In the genomic region with DNA sequence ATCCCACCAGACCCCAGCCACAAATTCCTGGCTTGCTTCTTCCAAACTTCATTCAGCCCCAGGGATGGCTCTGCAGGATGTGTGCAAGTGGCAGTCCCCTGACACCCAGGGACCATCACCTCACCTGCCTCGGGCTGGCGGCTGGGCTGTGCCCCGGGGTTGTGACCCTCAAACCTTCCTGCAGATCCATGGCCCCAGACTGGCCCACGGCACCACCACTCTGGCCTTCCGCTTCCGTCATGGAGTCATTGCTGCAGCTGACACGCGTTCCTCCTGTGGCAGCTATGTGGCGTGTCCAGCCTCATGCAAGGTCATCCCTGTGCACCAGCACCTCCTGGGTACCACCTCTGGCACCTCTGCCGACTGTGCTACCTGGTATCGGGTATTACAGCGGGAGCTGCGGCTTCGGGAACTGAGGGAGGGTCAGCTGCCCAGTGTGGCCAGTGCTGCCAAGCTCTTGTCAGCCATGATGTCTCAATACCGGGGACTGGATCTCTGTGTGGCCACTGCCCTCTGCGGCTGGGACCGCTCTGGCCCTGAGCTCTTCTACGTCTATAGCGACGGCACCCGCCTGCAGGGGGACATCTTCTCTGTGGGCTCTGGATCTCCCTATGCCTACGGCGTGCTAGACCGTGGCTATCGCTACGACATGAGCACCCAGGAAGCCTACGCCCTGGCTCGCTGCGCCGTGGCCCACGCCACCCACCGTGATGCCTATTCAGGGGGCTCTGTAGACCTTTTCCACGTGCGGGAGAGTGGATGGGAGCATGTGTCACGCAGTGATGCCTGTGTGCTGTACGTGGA, we compare ENCODE assay signal across 26 cellular contexts. TPM values are rescaled to one million over a fixed set of nuclear protein-coding genes. Genes with fewer than 3 reads are reported as not detected.
"Had no signal": no experiment of that assay in that cellular context is flagged by ENCODE, and none has a peak within 500 bp of the region (broad histone marks: within the 10 kb centered on the region; RNA-seq: fewer than 3 reads in every experiment).

Gene PSMB11, plus strand, starts transcription at position 51 of the 804 bp plus-strand sequence. Its CDS starts 14 bp downstream, at position 65.

- H3K36me3 ChIP-seq: ascending aorta, colonic mucosa, esophagus muscularis mucosa, gastrocnemius medialis, left ventricle myocardium inferior, prostate gland, stomach, suprapubic skin, tibial nerve had no signal

- H3K27ac ChIP-seq: ascending aorta, colonic mucosa, dorsolateral prefrontal cortex, esophagus muscularis mucosa, gastrocnemius medialis, left ventricle myocardium inferior, prostate gland, stomach, suprapubic skin, tibial nerve had no signal

- H3K4me1 Mint-ChIP-seq: activated CD4-positive, alpha-beta memory T cell treated with anti-CD3 and anti-CD28 coated beads, Interleukin-2, amount 10 ng/mL, durations not matched to agents 7 days and 5 days; activated CD4-positive, alpha-beta T cell treated with anti-CD3 and anti-CD28 coated beads, Interleukin-2, amount 10 ng/mL, durations not matched to agents 24 days and 14 days had no signal

- H3K27me3 Mint-ChIP-seq: activated CD4-positive, alpha-beta memory T cell treated with anti-CD3 and anti-CD28 coated beads, Interleukin-2, amount 10 ng/mL, durations not matched to agents 7 days and 5 days; activated CD4-positive, alpha-beta T cell treated with anti-CD3 and anti-CD28 coated beads, Interleukin-2, amount 10 ng/mL, durations not matched to agents 24 days and 14 days had no signal

- H3K4me3 ChIP-seq: ascending aorta, colonic mucosa, dorsolateral prefrontal cortex, esophagus muscularis mucosa, gastrocnemius medialis, left ventricle myocardium inferior, prostate gland, stomach, suprapubic skin, tibial nerve had no signal

- H3K27ac Mint-ChIP-seq: activated CD4-positive, alpha-beta memory T cell treated with anti-CD3 and anti-CD28 coated beads, Interleukin-2, amount 10 ng/mL, durations not matched to agents 7 days and 5 days; activated CD4-positive, alpha-beta T cell treated with anti-CD3 and anti-CD28 coated beads, Interleukin-2, amount 10 ng/mL, durations not matched to agents 24 days and 14 days had no signal

- FAIRE-seq: bronchial epithelial cell had no signal

- H3K4me3 Mint-ChIP-seq: activated CD4-positive, alpha-beta memory T cell treated with anti-CD3 and anti-CD28 coated beads, Interleukin-2, amount 10 ng/mL, durations not matched to agents 7 days and 5 days; activated CD4-positive, alpha-beta T cell treated with anti-CD3 and anti-CD28 coated beads, Interleukin-2, amount 10 ng/mL, durations not matched to agents 24 days and 14 days; effector memory CD8-positive, alpha-beta T cell; nephron had no signal

- H3K9me3 ChIP-seq: ascending aorta, colonic mucosa, esophagus muscularis mucosa, gastrocnemius medialis, left ventricle myocardium inferior, prostate gland, stomach, suprapubic skin, tibial nerve had no signal

- H3K27me3 ChIP-seq: ascending aorta, colonic mucosa, dorsolateral prefrontal cortex, esophagus muscularis mucosa, gastrocnemius medialis, suprapubic skin, tibial nerve had no signal

- DNase-seq: activated CD4-positive, alpha-beta memory T cell treated with anti-CD3 and anti-CD28 coated beads, Interleukin-2, amount 10 ng/mL, durations not matched to agents 7 days and 5 days; activated CD4-positive, alpha-beta T cell treated with anti-CD3 and anti-CD28 coated beads, Interleukin-2, amount 10 ng/mL, durations not matched to agents 24 days and 14 days; activated effector memory CD4-positive, alpha-beta T cell treated with anti-CD3 and anti-CD28 coated beads, Interleukin-2, amount 50 U/mL, for 16 hours; activated naive CD4-positive, alpha-beta T cell treated with anti-CD3 and anti-CD28 coated beads, Interleukin-2, amount 50 U/mL, for 16 hours; colonic mucosa; dorsolateral prefrontal cortex; effector memory CD8-positive, alpha-beta T cell; gastrocnemius medialis; hippocampal formation; left ventricle myocardium inferior; midbrain; stimulated activated CD4-positive, alpha-beta T cell treated with anti-CD3 and anti-CD28 coated beads, Interleukin-4, amount 100 ng/mL, for 24 hours; stomach had no signal

- H3K4me1 ChIP-seq: ascending aorta, colonic mucosa, gastrocnemius medialis, prostate gland, suprapubic skin, tibial nerve had no signal

- ATAC-seq: activated CD4-positive, CD25-positive, alpha-beta regulatory T cell treated with anti-CD3 and anti-CD28 coated beads, Interleukin-2, amount 50 U/mL, for 24 hours; effector memory CD8-positive, alpha-beta T cell; gastrocnemius medialis had no signal

- H3K9me3 Mint-ChIP-seq: activated CD4-positive, alpha-beta memory T cell treated with anti-CD3 and anti-CD28 coated beads, Interleukin-2, amount 10 ng/mL, durations not matched to agents 7 days and 5 days; activated CD4-positive, alpha-beta T cell treated with anti-CD3 and anti-CD28 coated beads, Interleukin-2, amount 10 ng/mL, durations not matched to agents 24 days and 14 days; effector memory CD8-positive, alpha-beta T cell; nephron had no signal

RNA-seq across cellular contexts. Expression of gene PSMB11, which starts in this region (rescaled TPM):
- total RNA-seq: activated CD4-positive, alpha-beta memory T cell treated with anti-CD3 and anti-CD28 coated beads, Interleukin-2, amount 10 ng/mL, durations not matched to agents 7 days and 5 days; activated CD4-positive, alpha-beta T cell treated with anti-CD3 and anti-CD28 coated beads, Interleukin-2, amount 10 ng/mL, durations not matched to agents 24 days and 14 days; ascending aorta; bronchial epithelial cell; colonic mucosa; esophagus muscularis mucosa; gastrocnemius medialis; left ventricle myocardium inferior; lung microvascular endothelial cell; omental fat pad; prostate gland; stomach; suprapubic skin; T-helper 2 cell treated with Interferon-gamma antibody and Interleukin-4, amounts not matched to agents 100 ng/mL and 5 ng/mL, for 36 hours; tibial nerve; urinary bladder had no signal
- polyA plus RNA-seq: adipose tissue, stomach, urinary bladder had no signal
